20 cellular contexts compared by ENCODE assay signal in the genomic region with DNA sequence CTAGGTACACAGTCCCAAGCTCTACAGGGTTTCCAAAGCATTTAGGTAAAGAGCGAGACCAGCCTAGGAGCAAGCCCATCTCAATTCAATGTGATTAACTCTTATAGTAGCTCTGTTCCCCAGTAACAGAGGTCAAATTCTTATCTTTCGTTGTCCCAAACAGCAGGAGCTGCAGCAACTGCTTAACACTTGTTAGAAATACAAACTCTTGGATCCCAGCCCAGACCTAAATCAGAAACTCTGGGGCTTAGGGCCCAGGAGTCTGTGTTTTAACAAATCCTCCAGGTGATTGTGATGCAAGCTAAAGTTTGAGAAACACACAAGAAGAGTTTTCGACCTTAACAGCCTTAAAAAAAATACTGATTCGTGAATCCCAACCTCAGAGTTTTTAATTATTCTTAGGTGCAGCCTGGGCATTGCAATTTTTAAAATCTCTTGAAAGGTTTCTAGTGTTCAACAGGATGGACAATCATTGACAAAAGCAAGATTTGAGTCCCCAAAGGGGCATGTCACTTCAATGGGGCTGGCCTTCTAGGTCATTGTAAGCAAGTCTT.
DNase-seq lines count a peak whose midpoint lies in the region; ATAC-seq and TF ChIP-seq lines count a peak whose summit lies in the region.
"Had no signal": no experiment of that assay in that cellular context is flagged by ENCODE, and none has a peak within 500 bp of the region (broad histone marks: within the 10 kb centered on the region; RNA-seq: fewer than 3 reads in every experiment).

No MANE protein-coding gene starts in this region.

- ATAC-seq in HCT116, result no peak
- no peak for ATAC-seq in GM18511 (IDR thresholded peaks at IDR 0.05; ENCODE audit: unreplicated experiment)
- ATAC-seq: activated CD4-positive, alpha-beta T cell treated with anti-CD3 and anti-CD28 coated beads for 36 hours; stimulated activated effector memory CD8-positive, alpha-beta T cell treated with anti-CD3 and anti-CD28 coated beads, Interleukin-12 subunit alpha, Interleukin-12 subunit beta, amount 100 ng/mL, for 72 hours had no signal

- H3K4ac ChIP-seq in trophoblast cell (ENCODE audit: low read depth, low read length), result no peak overlapping the region

- H3K79me1 ChIP-seq in trophoblast cell (ENCODE audit: low read length), result no peaks in the 10 kb centered on the region

- TF ChIP-seq RAD21 in HCT116 (IDR thresholded peaks at IDR 0.05; ENCODE audit: low read depth), result no peak

- RAD21 ChIA-PET in HCT116 (lab: Charles Lee; ENCODE audit: low non-redundant PET in 1 of 2, low total read pairs in 2 of 2, uncharacterized antibody in 2 of 2, unreplicated experiment in 2 of 2), result no interaction called here

- H2BK12ac ChIP-seq in trophoblast cell (ENCODE audit: low read length), result no peak overlapping the region

- H3K27ac Mint-ChIP-seq in endodermal cell, result peak overlapping the region; percentile 64
- H3K27ac Mint-ChIP-seq: activated CD4-positive, alpha-beta T cell treated with anti-CD3 and anti-CD28 coated beads for 36 hours; nephron progenitor cell; stimulated activated effector memory CD8-positive, alpha-beta T cell treated with anti-CD3 and anti-CD28 coated beads, Interleukin-12 subunit alpha, Interleukin-12 subunit beta, amount 100 ng/mL, for 72 hours had no signal

- H3K27me3 Mint-ChIP-seq in endodermal cell (ENCODE audit: insufficient read depth), result peaks cover 8% of the 10 kb centered on the region
- H3K27me3 Mint-ChIP-seq: activated CD4-positive, alpha-beta T cell treated with anti-CD3 and anti-CD28 coated beads for 36 hours had no signal

- no peaks in the 10 kb centered on the region for H3K9me3 Mint-ChIP-seq in endodermal cell
- H3K9me3 Mint-ChIP-seq: nephron progenitor cell had no signal

- H3K9me3 ChIP-seq in HCT116 (ENCODE audit: control insufficient read depth in 1 of 2, insufficient read depth in 1 of 2, low read depth in 1 of 2, low read length in 2 of 2), result no peaks in the 10 kb centered on the region
- no peaks in the 10 kb centered on the region for H3K9me3 ChIP-seq in endodermal cell (ENCODE audit: control insufficient read depth, low read length)
- H3K9me3 ChIP-seq in mesodermal cell (ENCODE audit: control insufficient read depth, low read length), result no peaks in the 10 kb centered on the region
- H3K9me3 ChIP-seq in trophoblast cell (ENCODE audit: insufficient read depth, low read depth, low read length), result no peaks in the 10 kb centered on the region
- H3K9me3 ChIP-seq: psoas muscle, tibial nerve had no signal

- BruUV-seq in HCT116 (replicated peaks; lab: Mats Ljungman, UMichigan), result no TSS peak

- no peak overlapping the region for H3K23ac ChIP-seq in trophoblast cell (ENCODE audit: low read length)

- peaks cover 39% of the 10 kb centered on the region for H3K4me1 Mint-ChIP-seq in endodermal cell
- H3K4me1 Mint-ChIP-seq: activated CD4-positive, alpha-beta T cell treated with anti-CD3 and anti-CD28 coated beads for 36 hours; nephron progenitor cell; stimulated activated effector memory CD8-positive, alpha-beta T cell treated with anti-CD3 and anti-CD28 coated beads, Interleukin-12 subunit alpha, Interleukin-12 subunit beta, amount 100 ng/mL, for 72 hours had no signal

- intact Hi-C loops in HCT116 (cut with micrococcal nuclease), result no loop called here

- no peak for DNase-seq in HCT116 (ENCODE audit: low read depth, low spot score)
- DNase-seq in NCI-H1105 treated with DMSO at 0.1 percent for 48 hours (lab: John Stamatoyannopoulos, UW), result peak; percentile 52
- peak; percentile 74 for DNase-seq in endodermal cell
- DNase-seq in GOT3 (lab: John Stamatoyannopoulos, UW), result no peak
- DNase-seq in trophoblast cell, result no peak
- DNase-seq: activated CD4-positive, alpha-beta T cell treated with anti-CD3 and anti-CD28 coated beads for 36 hours; activated gamma-delta T cell; aorta; DMS53; NCI-H1694 treated with DMSO at 0.1 percent for 48 hours; NCI-H510A; nephron progenitor cell; psoas muscle; stimulated activated CD4-positive, alpha-beta T cell treated with anti-CD3 and anti-CD28 coated beads, Interleukin-12 subunit alpha, Interleukin-12 subunit beta, amount 100 ng/mL, for 4 hours; T-helper 9 cell had no signal

- peak overlapping the region; percentile 42 for H3K4me2 ChIP-seq in HCT116 (ENCODE audit: low read length)
- no peak overlapping the region for H3K4me2 ChIP-seq in trophoblast cell (ENCODE audit: low read length)

- TF ChIP-seq CTCF in HCT116 (IDR thresholded peaks at IDR 0.05 in 2 of 3, conservative IDR thresholded peaks at IDR 0.05 in 1 of 3; ENCODE audit: borderline replicate concordance in 1 of 3, insufficient read depth in 1 of 3, low read depth in 2 of 3, low read length in 2 of 3), result no peak
- TF ChIP-seq CTCF in endodermal cell (conservative IDR thresholded peaks at IDR 0.05), result no peak

- H2BK120ac ChIP-seq in trophoblast cell (ENCODE audit: insufficient read depth, low read length, poor library complexity), result no peak overlapping the region

- H3K27ac ChIP-seq in HCT116 (ENCODE audit: low read depth, low read length) (no peak overlapping the region), endodermal cell (ENCODE audit: low read depth, low read length) (no peak overlapping the region), mesodermal cell (ENCODE audit: low read depth, low read length, severe bottlenecking) (peak overlapping the region; percentile 16), trophoblast cell (ENCODE audit: low read depth, low read length) (no peak overlapping the region)
- H3K27ac ChIP-seq: coronary artery, psoas muscle, tibial nerve had no signal

- H3K79me2 ChIP-seq in HCT116 (ENCODE audit: insufficient read depth, low read length) (no peaks in the 10 kb centered on the region), trophoblast cell (ENCODE audit: control insufficient read depth, insufficient read depth, low read length, poor library complexity) (no peaks in the 10 kb centered on the region)

- H2AFZ ChIP-seq in HCT116 (ENCODE audit: low read depth, low read length, poor library complexity, severe bottlenecking) (peak overlapping the region; percentile 82), trophoblast cell (ENCODE audit: insufficient read depth, low read length, poor library complexity) (no peak overlapping the region)

- H3K14ac ChIP-seq in trophoblast cell (ENCODE audit: low read length), result no peak overlapping the region

- no peak overlapping the region for H2BK5ac ChIP-seq in trophoblast cell (ENCODE audit: low read depth, low read length, poor library complexity)

- CTCF ChIA-PET in HCT116 (lab: Charles Lee), result no interaction called here

- no peaks in the 10 kb centered on the region for H3K9me2 ChIP-seq in HCT116 (ENCODE audit: insufficient read depth)

- POLR2A ChIA-PET in HCT116 (lab: Charles Lee), result no interaction called here

- no peak overlapping the region for H4K91ac ChIP-seq in trophoblast cell (ENCODE audit: low read depth, low read length)

- WGBS in endodermal cell (ENCODE audit: insufficient coverage in 1 of 2, insufficient read length in 1 of 2), 2 experiments, result 39 to 63% methylated on average over 3 to 4 of the region's 4 CpGs
- 71 to 100% methylated on average over 1 to 2 of the region's 4 CpGs for WGBS in mesodermal cell (ENCODE audit: insufficient coverage in 2 of 2), 2 experiments
- no CpG with 5 or more reads among the region's 4 CpGs for WGBS in trophoblast cell (ENCODE audit: extremely low coverage, insufficient coverage, insufficient read length)

- H3K4me3 ChIP-seq in HCT116 (replicated peaks in 1 of 2; ENCODE audit: low read depth in 1 of 2, low read length in 2 of 2) (no peak overlapping the region), endodermal cell (ENCODE audit: low read length) (peak overlapping the region; percentile 12), mesodermal cell (ENCODE audit: extremely low read depth, insufficient read depth, low read length, poor library complexity, severe bottlenecking) (no peak overlapping the region), trophoblast cell (ENCODE audit: low read depth, low read length) (no peak overlapping the region)
- H3K4me3 ChIP-seq: coronary artery, psoas muscle, tibial nerve had no signal

- H3K4me3 Mint-ChIP-seq in endodermal cell, result no peak overlapping the region
- H3K4me3 Mint-ChIP-seq: activated CD4-positive, alpha-beta T cell treated with anti-CD3 and anti-CD28 coated beads for 36 hours; nephron progenitor cell; stimulated activated effector memory CD8-positive, alpha-beta T cell treated with anti-CD3 and anti-CD28 coated beads, Interleukin-12 subunit alpha, Interleukin-12 subunit beta, amount 100 ng/mL, for 72 hours had no signal

- no peak overlapping the region for H2AK5ac ChIP-seq in trophoblast cell (ENCODE audit: low read length)

- H3K4me1 ChIP-seq in HCT116 (ENCODE audit: control insufficient read depth in 1 of 2, insufficient read depth in 2 of 2, low read length in 2 of 2), result peaks cover 0 to 12% of the 10 kb centered on the region in 2 experiments; a peak in 2 of 4 replicates
- peaks cover 17% of the 10 kb centered on the region for H3K4me1 ChIP-seq in endodermal cell (ENCODE audit: control insufficient read depth, insufficient read depth, low read length)
- peaks cover 3% of the 10 kb centered on the region for H3K4me1 ChIP-seq in mesodermal cell (ENCODE audit: control insufficient read depth, insufficient read depth, low read length, poor library complexity, severe bottlenecking)
- no peaks in the 10 kb centered on the region for H3K4me1 ChIP-seq in trophoblast cell (ENCODE audit: control insufficient read depth in 1 of 2, insufficient read depth in 2 of 2, low read length in 2 of 2)
- H3K4me1 ChIP-seq: tibial nerve had no signal

- no peak for TF ChIP-seq POLR2A in HCT116 (IDR thresholded peaks at IDR 0.05; ENCODE audit: borderline replicate concordance, extremely low read depth, insufficient read depth, insufficient read length)

- H3K18ac ChIP-seq in trophoblast cell (ENCODE audit: low read length), result no peak overlapping the region

- no peaks in the 10 kb centered on the region for H3K27me3 ChIP-seq in HCT116 (ENCODE audit: insufficient read depth, low read length)
- H3K27me3 ChIP-seq in endodermal cell (ENCODE audit: control insufficient read depth, insufficient read depth, low read length, poor library complexity, severe bottlenecking), result no peaks in the 10 kb centered on the region
- no peaks in the 10 kb centered on the region for H3K27me3 ChIP-seq in trophoblast cell (ENCODE audit: insufficient read depth, low read length)
- H3K27me3 ChIP-seq: tibial nerve had no signal

- H3K36me3 Mint-ChIP-seq in endodermal cell (ENCODE audit: low read depth), result no peaks in the 10 kb centered on the region
- H3K36me3 Mint-ChIP-seq: stimulated activated effector memory CD8-positive, alpha-beta T cell treated with anti-CD3 and anti-CD28 coated beads, Interleukin-12 subunit alpha, Interleukin-12 subunit beta, amount 100 ng/mL, for 72 hours had no signal

- H4K12ac ChIP-seq in trophoblast cell (ENCODE audit: low read depth, low read length), result no peak overlapping the region

- no peaks in the 10 kb centered on the region for H4K20me1 ChIP-seq in HCT116 (ENCODE audit: insufficient read depth)

- H4K8ac ChIP-seq in trophoblast cell (ENCODE audit: low read depth, low read length), result no peak overlapping the region

- no peak overlapping the region for H3K9ac ChIP-seq in HCT116 (ENCODE audit: low read length)
- H3K9ac ChIP-seq in endodermal cell (ENCODE audit: extremely low read depth, low read length, poor library complexity, severe bottlenecking), result no peak overlapping the region
- no peak overlapping the region for H3K9ac ChIP-seq in trophoblast cell (ENCODE audit: low read length)

- H3K36me3 ChIP-seq in HCT116 (ENCODE audit: control insufficient read depth in 1 of 2, insufficient read depth in 2 of 2, low read length in 2 of 2), result no peaks in the 10 kb centered on the region
- H3K36me3 ChIP-seq in endodermal cell (ENCODE audit: control insufficient read depth, insufficient read depth, low read length), result no peaks in the 10 kb centered on the region
- no peaks in the 10 kb centered on the region for H3K36me3 ChIP-seq in mesodermal cell (ENCODE audit: control insufficient read depth, insufficient read depth, low read length)
- no peaks in the 10 kb centered on the region for H3K36me3 ChIP-seq in trophoblast cell (ENCODE audit: control insufficient read depth in 1 of 2, insufficient read depth in 2 of 2, low read length in 2 of 2)
- H3K36me3 ChIP-seq: tibial nerve had no signal

Comparison
In these comparisons a context has a peak if more than half of its experiments do, and no peak if none do; other contexts are left out.
1. DNase-seq: peak in NCI-H1105 treated with DMSO at 0.1 percent for 48 hours (single experiment) and endodermal cell (single experiment); none in HCT116 (single experiment), GOT3 (single experiment) and trophoblast cell (0 of 2).